26 cellular contexts compared by ENCODE assay signal in the genomic region with DNA sequence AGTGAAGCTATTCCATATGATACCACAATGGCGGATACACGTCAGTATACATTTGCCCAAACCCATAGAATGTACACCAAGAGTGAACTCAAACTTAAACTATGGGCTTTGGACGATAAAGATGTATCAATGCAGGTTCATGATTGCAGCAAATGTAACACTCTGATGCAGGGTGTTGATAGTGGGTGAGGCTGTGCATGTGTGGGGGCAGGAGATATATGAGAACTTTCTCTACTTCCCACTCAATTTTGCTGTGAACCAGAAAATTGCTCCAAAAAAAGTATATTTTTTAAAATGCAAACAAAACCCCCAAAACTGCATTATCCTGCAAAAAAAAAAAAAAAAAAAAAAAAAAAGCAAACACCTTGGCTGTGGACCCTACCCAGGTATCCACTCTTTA. TPM values are rescaled to one million over a fixed set of nuclear protein-coding genes. Genes with fewer than 3 reads are reported as not detected.
A peak's percentile ranks its signal among the peaks of the same experiment; 100 is the strongest.
DNase-seq lines count a peak whose midpoint lies in the region; ATAC-seq, FAIRE-seq and TF ChIP-seq lines count a peak whose summit lies in the region.
"Had no signal": no experiment of that assay in that cellular context is flagged by ENCODE, and none has a peak within 500 bp of the region (broad histone marks: within the 10 kb centered on the region; RNA-seq: fewer than 3 reads in every experiment).

No MANE protein-coding gene starts in this region.

- H3K36me3 Mint-ChIP-seq in brain, result no peaks in the 10 kb centered on the region

- TF ChIP-seq EP300 in esophagus muscularis mucosa (IDR thresholded peaks at IDR 0.05) (no peak), tibial nerve (IDR thresholded peaks at IDR 0.05) (no peak)

- no peak for FAIRE-seq in RCC 7860 (lab: Jason Lieb, UNC)

- intact Hi-C loops in esophagus muscularis mucosa (cut with DNase I) (no loop called here), psoas muscle (cut with DNase I) (loop anchor here in 1 of 2 donors (5.0 kb wide), 1 partner anchor 73 kb away; a partner anchor contains a TSS)

- ATAC-seq in psoas muscle, result no peak

- H3K27me3 ChIP-seq in esophagus muscularis mucosa (peaks cover 0 to 4% (median 0%) of the 10 kb centered on the region in 4 donors), psoas muscle (ENCODE audit: insufficient read depth in 3 of 3, low read length in 2 of 3) (no peaks in the 10 kb centered on the region), tibial nerve (no peaks in the 10 kb centered on the region)

- peaks cover 0 to 34% (median 25%) of the 10 kb centered on the region in 4 donors for H3K36me3 ChIP-seq in esophagus muscularis mucosa
- peaks cover 0 to 46% of the 10 kb centered on the region in 2 donors for H3K36me3 ChIP-seq in psoas muscle (ENCODE audit: insufficient read depth in 1 of 2, low read depth in 1 of 2)
- peaks cover 0 to 20% (median 0%) of the 10 kb centered on the region in 3 donors for H3K36me3 ChIP-seq in tibial nerve

- H3K9me3 ChIP-seq in esophagus muscularis mucosa, result no peaks in the 10 kb centered on the region
- no peaks in the 10 kb centered on the region for H3K9me3 ChIP-seq in psoas muscle
- no peaks in the 10 kb centered on the region for H3K9me3 ChIP-seq in tibial nerve

- H3K4me3 Mint-ChIP-seq in brain, result peak overlapping the region; percentile 65 to 87 (median 80)
- H3K4me3 Mint-ChIP-seq: CD4-positive, alpha-beta T cell; HFFc6 had no signal

- peaks cover 73% of the 10 kb centered on the region for H3K4me1 Mint-ChIP-seq in brain

- H3K27ac Mint-ChIP-seq in brain, result peak overlapping the region; percentile 18 to 83 (median 76)
- H3K27ac Mint-ChIP-seq: CD4-positive, alpha-beta T cell; HFFc6 had no signal

- H3K27me3 Mint-ChIP-seq in brain, result peaks cover 3% of the 10 kb centered on the region

- 89% methylated on average over 3 of the region's 3 CpGs for WGBS in esophagus muscularis mucosa
- 55 to 82% (median 63%) methylated on average over 3 of the region's 3 CpGs for WGBS in psoas muscle, 3 donors
- WGBS in tibial nerve, 2 donors, result 79 to 81% methylated on average over 3 of the region's 3 CpGs

- TF ChIP-seq POLR2A in esophagus muscularis mucosa (IDR thresholded peaks at IDR 0.05; ENCODE audit: low read depth) (no peak), tibial nerve (IDR thresholded peaks at IDR 0.05) (no peak)

- peaks cover 0 to 3% (median 0%) of the 10 kb centered on the region in 5 experiments for H3K9me3 Mint-ChIP-seq in brain
- H3K9me3 Mint-ChIP-seq: CD4-positive, alpha-beta T cell; HFFc6 had no signal

- H3K4me1 ChIP-seq in esophagus muscularis mucosa (peaks cover 50 to 91% (median 82%) of the 10 kb centered on the region in 4 donors), psoas muscle (peaks cover 65% of the 10 kb centered on the region), tibial nerve (peaks cover 0 to 67% (median 20%) of the 10 kb centered on the region in 4 donors)

- H3K4me3 ChIP-seq in esophagus muscularis mucosa, result peak overlapping the region in 2 of 4 donors; percentile 52 to 70
- peak overlapping the region; percentile 82 for H3K4me3 ChIP-seq in psoas muscle
- peak overlapping the region in 1 of 4 donors; percentile 58 for H3K4me3 ChIP-seq in tibial nerve
- H3K4me3 ChIP-seq: PC-9, SK-N-MC had no signal

- DNase-seq in esophagus muscularis mucosa (ENCODE audit: extremely low spot score), result no peak
- DNase-seq in psoas muscle, result no peak
- DNase-seq in tibial nerve (ENCODE audit: low spot score in 2 of 2), result no peak
- DNase-seq in NCI-H510A (lab: John Stamatoyannopoulos, UW), result no peak
- no peak for DNase-seq in RCC 7860 (ENCODE audit: low spot score)
- DNase-seq in GOT3 (lab: John Stamatoyannopoulos, UW), result no peak
- DNase-seq: CD4-positive, alpha-beta T cell; COR-L47; DMS79; H7; HFFc6; MM.1S; NCI-H1092; NCI-H1436; NCI-H187 treated with DMSO at 0.1 percent for 48 hours; NCI-H2107; PC-9; SHP77 treated with DMSO at 0.1 percent for 48 hours had no signal

- peak overlapping the region in 3 of 4 donors; percentile 85 to 95 (median 89) for H3K27ac ChIP-seq in esophagus muscularis mucosa (replicated peaks in 1 of 4)
- H3K27ac ChIP-seq in psoas muscle, result peak overlapping the region; percentile 98
- peak overlapping the region in 3 of 4 donors; percentile 47 to 94 (median 84) for H3K27ac ChIP-seq in tibial nerve
- H3K27ac ChIP-seq: HL-60, PC-9, RWPE1, SK-N-MC had no signal

- TF ChIP-seq CTCF in brain (conservative IDR thresholded peaks at IDR 0.05), result no peak
- TF ChIP-seq CTCF in esophagus muscularis mucosa (IDR thresholded peaks at IDR 0.05), result no peak
- no peak for TF ChIP-seq CTCF in psoas muscle (IDR thresholded peaks at IDR 0.05)
- no peak for TF ChIP-seq CTCF in tibial nerve (IDR thresholded peaks at IDR 0.05)

RNA-seq across cellular contexts. Expression of a gene that starts 3.4 kb away (rescaled TPM):
- polyA plus RNA-seq in brain (ENCODE audit: insufficient read depth, low read depth, low replicate concordance) (216 TPM), psoas muscle (100 to 1,000 TPM in 2 of 3 donors, 10 to 100 TPM in 1; 52.5 to 194 (median 162) TPM)
- total RNA-seq in esophagus muscularis mucosa (100 to 1,000 TPM; 101 to 214 (median 130) TPM), psoas muscle (1,000 to 10,000 TPM in 1 of 4 donors, 100 to 1,000 TPM in 3; 523 to 1,040 (median 587) TPM), tibial nerve (100 to 1,000 TPM; 173 to 211 (median 201) TPM)
- total RNA-seq: A673; CD4-positive, alpha-beta T cell; HT-29 had no signal

RNA-seq across cellular contexts. Expression of a gene that starts 20.5 kb away (rescaled TPM):
- 111 TPM for polyA plus RNA-seq in brain (ENCODE audit: insufficient read depth, low read depth, low replicate concordance)
- total RNA-seq in esophagus muscularis mucosa, result 10 to 100 TPM; 12.0 to 27.0 (median 21.9) TPM
- 1 to 10 TPM; 4.3 to 8.6 (median 6.4) TPM for total RNA-seq in psoas muscle
- polyA plus RNA-seq in psoas muscle, result 1 to 10 TPM; 4.9 to 6.5 (median 6.4) TPM
- total RNA-seq in tibial nerve, result 10 to 100 TPM; 42.6 to 73.9 (median 50.7) TPM

RNA-seq across cellular contexts. Expression of a gene that starts 32.5 kb away (rescaled TPM):
- not detected for polyA plus RNA-seq in brain (ENCODE audit: insufficient read depth, low read depth, low replicate concordance)
- total RNA-seq in esophagus muscularis mucosa, result 1 to 10 TPM in 1 of 4 donors, under 1 TPM in 2, not detected in 1; 0.17 to 2.1 (median 0.98) TPM
- 1 to 10 TPM in 1 of 4 donors, under 1 TPM in 3; 0.07 to 2.0 (median 0.38) TPM for total RNA-seq in psoas muscle
- 1 to 10 TPM in 1 of 3 donors, under 1 TPM in 2; 0.03 to 1.3 (median 0.13) TPM for polyA plus RNA-seq in psoas muscle
- 1 to 10 TPM in 3 of 4 donors, under 1 TPM in 1; 0.90 to 5.0 (median 2.1) TPM for total RNA-seq in tibial nerve
- total RNA-seq: A673, HFFc6, HT-29, NCI-H460, PC-9 had no signal
- polyA plus RNA-seq: BJ had no signal

RNA-seq across cellular contexts. Expression of a gene that starts 37.6 kb away (rescaled TPM):
- 19.0 TPM for polyA plus RNA-seq in brain (ENCODE audit: insufficient read depth, low read depth, low replicate concordance)
- not detected for total RNA-seq in esophagus muscularis mucosa
- total RNA-seq in psoas muscle, result not detected
- under 1 TPM in 2 of 3 donors, not detected in 1; 0.01 to 0.04 TPM for polyA plus RNA-seq in psoas muscle
- total RNA-seq in tibial nerve, result under 1 TPM in 1 of 4 donors, not detected in 3; 0.60 TPM
- total RNA-seq: A673; CD4-positive, alpha-beta T cell; H7; HFFc6; HT-29; NCI-H460; PC-9 had no signal
- polyA plus RNA-seq: BJ had no signal

RNA-seq across cellular contexts. Expression of a gene that starts 49.0 kb away (rescaled TPM):
- polyA plus RNA-seq in brain (ENCODE audit: insufficient read depth, low read depth, low replicate concordance) (79.9 TPM), psoas muscle (under 1 TPM in 2 of 3 donors, not detected in 1; 0.01 to 0.03 TPM)
- total RNA-seq in esophagus muscularis mucosa (under 1 TPM in 1 of 4 donors, not detected in 3; 0.06 TPM), psoas muscle (under 1 TPM in 2 of 4 donors, not detected in 2; 0.08 to 0.09 TPM), tibial nerve (10 to 100 TPM in 1 of 4 donors, 1 to 10 TPM in 3; 6.5 to 13.5 (median 8.8) TPM)
- total RNA-seq: A673; CD4-positive, alpha-beta T cell; H7; HFFc6; HT-29; NCI-H460; PC-9 had no signal
- polyA plus RNA-seq: BJ had no signal
